In the genomic region with DNA sequence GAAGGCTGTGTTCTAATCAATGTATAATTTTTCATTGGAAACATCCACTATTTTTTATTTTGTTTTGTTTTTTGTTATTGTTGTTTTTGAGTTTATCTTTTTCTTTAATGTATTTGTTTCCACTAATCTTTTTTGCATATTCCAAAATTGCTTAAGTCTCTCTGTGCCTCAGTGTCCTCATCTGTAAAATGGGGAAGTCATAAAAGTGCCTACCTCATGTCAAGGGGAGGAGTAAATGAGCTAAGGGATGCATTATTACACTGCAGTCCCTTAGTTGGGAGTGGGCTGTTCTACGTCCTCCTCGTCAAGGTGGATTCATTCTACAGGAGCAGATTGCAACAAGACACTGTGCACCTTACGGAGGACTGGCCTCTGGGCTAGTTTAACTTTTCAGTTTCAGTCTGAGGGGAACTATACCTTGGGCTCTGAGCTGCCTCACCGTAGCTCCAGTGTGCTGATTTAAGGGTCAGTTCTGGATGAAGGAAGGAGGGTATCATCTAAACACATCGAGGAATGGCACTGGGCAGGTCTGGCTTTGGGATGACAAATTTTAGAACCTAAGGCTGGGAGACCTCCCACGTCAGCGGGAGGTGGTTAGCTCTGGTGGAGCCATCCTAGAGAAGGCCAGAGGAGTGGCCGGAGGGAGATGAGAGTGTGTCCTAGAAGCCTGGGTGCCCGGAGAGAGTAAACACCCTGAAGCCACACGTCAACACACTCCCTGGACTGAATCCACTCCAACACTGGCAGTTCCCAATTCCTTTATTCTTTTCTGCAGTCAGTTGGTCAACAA, we compare ENCODE assay signal across 8 cellular contexts. TPM values are rescaled to one million over a fixed set of nuclear protein-coding genes. Genes with fewer than 3 reads are reported as not detected.
DNase-seq lines count a peak whose midpoint lies in the region; ATAC-seq, FAIRE-seq and TF ChIP-seq lines count a peak whose summit lies in the region.
"Had no signal": no experiment of that assay in that cellular context is flagged by ENCODE, and none has a peak within 500 bp of the region (broad histone marks: within the 10 kb centered on the region; RNA-seq: fewer than 3 reads in every experiment).

No MANE protein-coding gene starts in this region.

- H3K4me1 ChIP-seq in GM12878 (ENCODE audit: control insufficient read depth, insufficient read depth, low read length) (peaks cover 59% of the 10 kb centered on the region), ovary (ENCODE audit: insufficient read depth) (peaks cover 11% of the 10 kb centered on the region)

- FAIRE-seq in GM12878 (lab: Jason Lieb, UNC), result no peak

- H3K36me3 Mint-ChIP-seq in CD14-positive monocyte, result peaks cover 0 to 2% of the 10 kb centered on the region in 2 donors
- H3K36me3 Mint-ChIP-seq in IgD-negative memory B cell, result no peaks in the 10 kb centered on the region
- H3K36me3 Mint-ChIP-seq: brain had no signal

- H3K27me3 Mint-ChIP-seq in CD14-positive monocyte (ENCODE audit: low read depth in 3 of 3) (peaks cover 0 to 2% (median 0%) of the 10 kb centered on the region in 3 donors), IgD-negative memory B cell (no peaks in the 10 kb centered on the region)

- H3K4me3 ChIP-seq in GM12878 (no peak overlapping the region), ovary (no peak overlapping the region)

- no peak for TF ChIP-seq CTCF in CD14-positive monocyte (IDR thresholded peaks at IDR 0.05)
- no peak for TF ChIP-seq CTCF in GM12878 (IDR thresholded peaks at IDR 0.05 in 2 of 3, conservative IDR thresholded peaks at IDR 0.05 in 1 of 3; ENCODE audit: control insufficient read depth in 2 of 3, extremely low read depth in 1 of 3, insufficient read depth in 1 of 3, low read depth in 3 of 3, low read length in 3 of 3)
- TF ChIP-seq CTCF in ovary (IDR thresholded peaks at IDR 0.05), result no peak

- RAD21 ChIA-PET in GM12878 (lab: Charles Lee; ENCODE audit: unreplicated experiment), result interaction anchor here (0.5 to 8.5 kb wide), 10 partner anchors 9 to 257 kb away, joined by 3 to 903 read pairs (median 4); a partner anchor contains a TSS

- peak overlapping the region; percentile 78 for H3K4me2 ChIP-seq in GM12878 (ENCODE audit: control insufficient read depth, insufficient read depth)

- TF ChIP-seq POLR2A in GM12878 (IDR thresholded peaks at IDR 0.05; ENCODE audit: low read depth, low read length) (no peak), ovary (IDR thresholded peaks at IDR 0.05) (no peak)

- POLR2A ChIA-PET in GM12878 (lab: Charles Lee), result interaction anchor here (1.0 to 8.0 kb wide), 2 partner anchors 60 to 110 kb away, joined by 3 to 307 read pairs; a partner anchor contains a TSS

- peak overlapping the region; percentile 17 for H3K27ac ChIP-seq in GM12878 (ENCODE audit: control insufficient read depth, insufficient read depth)
- H3K27ac ChIP-seq in ovary, result peak overlapping the region; percentile 7 to 59

- no peak for DNase-seq in CD14-positive monocyte (ENCODE audit: low spot score)
- no peak for DNase-seq in GM12878 (ENCODE audit: low read depth, low spot score)
- DNase-seq in ovary, result no peak
- DNase-seq in activated CD8-positive, alpha-beta memory T cell treated with anti-CD3 and anti-CD28 coated beads, Interleukin-2, amount 50 U/mL, for 48 hours, result no peak
- no peak for DNase-seq in left lobe of liver (ENCODE audit: low spot score)

- peaks cover 17% of the 10 kb centered on the region for H3K79me2 ChIP-seq in GM12878 (ENCODE audit: control insufficient read depth, insufficient read depth, low read length)

- BruUV-seq in GM12878 (replicated peaks; lab: Mats Ljungman, UMichigan), result no TSS peak

- ATAC-seq in GM12878 (no peak), left lobe of liver (no peak), HG03095 (IDR thresholded peaks at IDR 0.05; ENCODE audit: unreplicated experiment) (no peak)

- H3K4me1 Mint-ChIP-seq in CD14-positive monocyte, result peaks cover 57% of the 10 kb centered on the region
- H3K4me1 Mint-ChIP-seq in IgD-negative memory B cell, result peaks cover 38 to 47% (median 38%) of the 10 kb centered on the region in 3 donors

- 77% methylated on average over 10 of the region's 10 CpGs for WGBS in GM12878 (ENCODE audit: insufficient coverage, insufficient replicate concordance, low lambda C conversion rate, missing lambda C conversion rate)
- 77 to 85% (median 80%) methylated on average over 10 of the region's 10 CpGs for WGBS in ovary, 3 donors

- in situ Hi-C loops in GM12878 (cut with MboI), result loop anchor here (10.0 kb wide), 1 partner anchor 151 kb away; no protein-coding TSS in a partner anchor

- no peak for TF ChIP-seq RAD21 in GM12878 (IDR thresholded peaks at IDR 0.05; ENCODE audit: insufficient read depth, low read depth, low read length)

- intact Hi-C loops in CD14-positive monocyte (cut with micrococcal nuclease), result loop anchor here in 1 of 2 donors (2.0 to 10.0 kb wide), 3 partner anchors 65 to 259 kb away; a partner anchor contains a TSS
- intact Hi-C loops in GM12878 (cut with micrococcal nuclease; ENCODE audit: unreplicated experiment), result loop anchor here (2.0 to 5.0 kb wide), 3 partner anchors 119 to 257 kb away; no protein-coding TSS in a partner anchor
- intact Hi-C loops in ovary (cut with DNase I), result loop anchor here (2.0 to 10.0 kb wide), 5 partner anchors 65 to 381 kb away; a partner anchor contains a TSS

- H3K27me3 ChIP-seq in GM12878 (replicated peaks in 1 of 2; ENCODE audit: control insufficient read depth in 2 of 2, insufficient read depth in 2 of 2, low read length in 1 of 2), result no peaks in the 10 kb centered on the region
- no peaks in the 10 kb centered on the region for H3K27me3 ChIP-seq in ovary

- no peaks in the 10 kb centered on the region for H3K9me3 ChIP-seq in GM12878 (replicated peaks; ENCODE audit: control insufficient read depth, insufficient read depth, low read length)
- no peaks in the 10 kb centered on the region for H3K9me3 ChIP-seq in ovary

- TF ChIP-seq EP300 in GM12878 (IDR thresholded peaks at IDR 0.05; ENCODE audit: borderline replicate concordance in 1 of 2, control insufficient read depth in 1 of 2, low read depth in 2 of 2, low read length in 2 of 2) (no peak), ovary (IDR thresholded peaks at IDR 0.05) (no peak)

- no peaks in the 10 kb centered on the region for H4K20me1 ChIP-seq in GM12878 (ENCODE audit: control insufficient read depth, insufficient read depth)

- H2AFZ ChIP-seq in GM12878 (ENCODE audit: control insufficient read depth, low read depth, low read length), result no peak overlapping the region

- CTCF ChIA-PET in GM12878 (lab: Yijun Ruan, JAX), result interaction anchor here (0.7 to 11.8 kb wide), 14 partner anchors 9 to 259 kb away, joined by 3 to 776 read pairs (median 6); a partner anchor contains a TSS

- H3K9me3 Mint-ChIP-seq in CD14-positive monocyte (peaks cover 0 to 4% (median 0%) of the 10 kb centered on the region in 7 donors), IgD-negative memory B cell (no peaks in the 10 kb centered on the region)

- H3K9ac ChIP-seq in GM12878 (ENCODE audit: control insufficient read depth, insufficient read depth, low read length), result no peak overlapping the region; the same call in 1 of the 2 replicates

- no peak overlapping the region for H3K4me3 Mint-ChIP-seq in CD14-positive monocyte
- H3K4me3 Mint-ChIP-seq in IgD-negative memory B cell, result peak overlapping the region in 1 of 4 donors; percentile 66

- H3K36me3 ChIP-seq in GM12878 (ENCODE audit: control insufficient read depth in 2 of 2, insufficient read depth in 2 of 2, low read length in 1 of 2) (no peaks in the 10 kb centered on the region; a peak in 1 of 4 replicates), ovary (no peaks in the 10 kb centered on the region)

- H3K27ac Mint-ChIP-seq in CD14-positive monocyte (peak overlapping the region; percentile 47 to 95 (median 81)), IgD-negative memory B cell (peak overlapping the region in 2 of 3 donors; percentile 51 to 90)

- SMC1A ChIA-PET in GM12878 (lab: Charles Lee; ENCODE audit: uncharacterized antibody, unreplicated experiment), result interaction anchor here (0.6 to 23.0 kb wide), 9 partner anchors 59 to 256 kb away, joined by 3 to 1082 read pairs (median 4); a partner anchor contains a TSS

TF ChIP-seq in GM12878, 131 proteins besides CTCF, POLR2A, EP300 and RAD21 (continues in another document):
- TF ChIP-seq POU2F2 (IDR thresholded peaks at IDR 0.05; ENCODE audit: borderline replicate concordance, low read depth, low read length) (no peak), BACH1 (IDR thresholded peaks at IDR 0.05; ENCODE audit: borderline replicate concordance) (no peak), MEF2B (IDR thresholded peaks at IDR 0.05; ENCODE audit: partially characterized antibody, poor library complexity, severe bottlenecking) (no peak), HDGF (IDR thresholded peaks at IDR 0.05) (no peak), FOXM1 (IDR thresholded peaks at IDR 0.05; ENCODE audit: low read depth, low read length) (no peak), SREBF1 (IDR thresholded peaks at IDR 0.05; ENCODE audit: low read length) (no peak), KLF5 (IDR thresholded peaks at IDR 0.05; ENCODE audit: partially characterized antibody) (no peak), CBX5 (IDR thresholded peaks at IDR 0.05; ENCODE audit: low read depth) (no peak), EED (IDR thresholded peaks at IDR 0.05; ENCODE audit: low read depth) (no peak), JUND (IDR thresholded peaks at IDR 0.05; ENCODE audit: low read depth, low read length) (no peak), ETV6 (conservative IDR thresholded peaks at IDR 0.05 in 1 of 2, IDR thresholded peaks at IDR 0.05 in 1 of 2; ENCODE audit: borderline replicate concordance in 1 of 2, low read depth in 1 of 2) (no peak)

RNA-seq across cellular contexts. Expression of a gene that starts 5.1 kb away (rescaled TPM):
- 100 to 1,000 TPM; 525 to 548 TPM for polyA plus RNA-seq in CD14-positive monocyte
- 753 TPM for polyA plus RNA-seq in IgD-negative memory B cell
- total RNA-seq in GM12878 (2013; cell fraction: nucleolus; rRNA removed), result 27.7 and 29.4 TPM in 2 replicates
- total RNA-seq in GM12878 (2014; rRNA removed), result 273 and 320 TPM in 2 replicates
- total RNA-seq in GM12878 (2014; rRNA removed; fragmentation: Illumina TruSeq; extraction: Trizol), result 181 and 189 TPM in 2 replicates
- total RNA-seq in GM12878 (2021), result 141 TPM in 2 replicates
- 301 TPM for polyA plus RNA-seq in GM12878 (2011; ENCODE audit: low read depth)
- polyA plus RNA-seq in GM12878 (2011; rRNA removed), result 431 and 589 TPM in 2 replicates
- 161 and 219 TPM in 2 replicates for polyA plus RNA-seq in GM12878 (2011; cell fraction: cytosol; rRNA removed)
- polyA plus RNA-seq in GM12878 (2011; cell fraction: nucleus; rRNA removed), result 122 and 149 TPM in 2 replicates
- polyA plus RNA-seq in GM12878 (2012), result 239 and 266 TPM in 2 replicates
- polyA plus RNA-seq in GM12878 (2014; fragmentation: Illumina TruSeq; extraction: Trizol), result 364 and 455 TPM in 2 replicates
- polyA plus RNA-seq in GM12878 (2014; fragmentation: Nextera tagmentation; extraction: Ambion mirVana), result 1,000 to 10,000 TPM; 1,041 to 1,182 TPM
- polyA plus RNA-seq in GM12878 (2014; rRNA removed), result 546 and 554 TPM in 2 replicates
- polyA plus RNA-seq in GM12878 (2016; fragmentation: Nextera tagmentation; extraction: Ambion mirVana), result 100 to 1,000 TPM; 806 to 826 TPM
- polyA minus RNA-seq in GM12878 (2011; rRNA and poly(A)+ RNA removed), result 69.2 and 71.6 TPM in 2 replicates
- 31.9 and 39.9 TPM in 2 replicates for polyA minus RNA-seq in GM12878 (2011; cell fraction: cytosol; rRNA and poly(A)+ RNA removed)
- 33.1 and 43.4 TPM in 2 replicates for polyA minus RNA-seq in GM12878 (2011; cell fraction: nucleus; rRNA and poly(A)+ RNA removed)
- 100 to 1,000 TPM; 155 to 226 (median 205) TPM for total RNA-seq in ovary
- 100 to 1,000 TPM; 444 to 451 TPM for polyA plus RNA-seq in ovary
- 56.8 TPM for total RNA-seq in left lobe of liver
